ENCODE assay signal across 9 cellular contexts in genomic region chr9:128362774-128363173, GRCh38. TPM values are rescaled to one million over a fixed set of nuclear protein-coding genes. Genes with fewer than 3 reads are reported as not detected.
DNase-seq lines count a peak whose midpoint lies in the region; ATAC-seq and TF ChIP-seq lines count a peak whose summit lies in the region.
"Had no signal": no experiment of that assay in that cellular context is flagged by ENCODE, and none has a peak within 500 bp of the region (broad histone marks: within the 10 kb centered on the region; RNA-seq: fewer than 3 reads in every experiment).

No MANE protein-coding gene starts in this region.

- 85% methylated on average over 3 of the region's 3 CpGs for WGBS in esophagus muscularis mucosa
- WGBS in psoas muscle, 3 donors = 48 to 58% (median 58%) methylated on average over 3 of the region's 3 CpGs

- TF ChIP-seq POLR2A in esophagus muscularis mucosa (IDR thresholded peaks at IDR 0.05; ENCODE audit: low read depth) = no peak

- no peak overlapping the region for H3K27ac ChIP-seq in BLaER1
- H3K27ac ChIP-seq in SJCRH30 = peak overlapping the region; percentile 58
- peak overlapping the region; percentile 64 to 72 (median 66) for H3K27ac ChIP-seq in esophagus muscularis mucosa (replicated peaks in 1 of 4)
- H3K27ac ChIP-seq in psoas muscle = peak overlapping the region; percentile 24
- H3K27ac ChIP-seq: colonic mucosa had no signal

- H3K36me3 ChIP-seq in BLaER1 = peaks cover 7% of the 10 kb centered on the region; the same call in 1 of the 2 replicates
- no peaks in the 10 kb centered on the region for H3K36me3 ChIP-seq in SJCRH30
- peaks cover 0 to 26% (median 7%) of the 10 kb centered on the region in 4 donors for H3K36me3 ChIP-seq in esophagus muscularis mucosa
- H3K36me3 ChIP-seq in psoas muscle (ENCODE audit: insufficient read depth in 1 of 2, low read depth in 1 of 2) = peaks cover 0 to 22% of the 10 kb centered on the region in 2 donors
- H3K36me3 ChIP-seq: colonic mucosa had no signal

- TF ChIP-seq EP300 in esophagus muscularis mucosa (IDR thresholded peaks at IDR 0.05) = no peak

- intact Hi-C loops in esophagus muscularis mucosa (cut with DNase I) (loop anchor here (5.0 kb wide), 1 partner anchor 50 kb away; no protein-coding TSS in a partner anchor), psoas muscle (cut with DNase I) (loop anchor here (1.0 to 5.0 kb wide), 2 partner anchors 50 kb away; no protein-coding TSS in a partner anchor)

- TF ChIP-seq CTCF in esophagus muscularis mucosa (IDR thresholded peaks at IDR 0.05) (no peak), psoas muscle (IDR thresholded peaks at IDR 0.05) (no peak)

- no peaks in the 10 kb centered on the region for H3K27me3 ChIP-seq in BLaER1
- H3K27me3 ChIP-seq in SJCRH30 = no peaks in the 10 kb centered on the region
- no peaks in the 10 kb centered on the region for H3K27me3 ChIP-seq in esophagus muscularis mucosa
- H3K27me3 ChIP-seq in psoas muscle (ENCODE audit: insufficient read depth in 3 of 3, low read length in 2 of 3) = peaks cover 0 to 8% (median 3%) of the 10 kb centered on the region in 3 donors
- H3K27me3 ChIP-seq: colonic mucosa had no signal

- H3K4me2 ChIP-seq in BLaER1 = 0 out of 2 replicates have a peak overlapping the region, but pooled peaks have one; percentile 88

- DNase-seq in SJCRH30 (peak; percentile 68 to 70), esophagus muscularis mucosa (ENCODE audit: extremely low spot score) (no peak), psoas muscle (no peak), RKO (ENCODE audit: low spot score) (no peak), SHP77 treated with DMSO at 0.1 percent for 48 hours (lab: John Stamatoyannopoulos, UW) (no peak)

- H3K9ac ChIP-seq in BLaER1 = no peak overlapping the region

- H3K4me3 ChIP-seq in BLaER1 (no peak overlapping the region), SJCRH30 (no peak overlapping the region), esophagus muscularis mucosa (no peak overlapping the region), psoas muscle (no peak overlapping the region)

- no peaks in the 10 kb centered on the region for H3K9me3 ChIP-seq in BLaER1
- H3K9me3 ChIP-seq in SJCRH30 (replicated peaks) = no peaks in the 10 kb centered on the region
- no peaks in the 10 kb centered on the region for H3K9me3 ChIP-seq in esophagus muscularis mucosa
- H3K9me3 ChIP-seq in psoas muscle = no peaks in the 10 kb centered on the region
- H3K9me3 ChIP-seq: colonic mucosa had no signal

- no peaks in the 10 kb centered on the region for H4K20me1 ChIP-seq in BLaER1

- H3K4me1 ChIP-seq in BLaER1 (peaks cover 46% of the 10 kb centered on the region), SJCRH30 (peaks cover 25% of the 10 kb centered on the region; the same call in 1 of the 2 replicates), esophagus muscularis mucosa (peaks cover 24 to 37% (median 30%) of the 10 kb centered on the region in 4 donors), psoas muscle (peaks cover 22% of the 10 kb centered on the region)

- no peak for ATAC-seq in psoas muscle
- no peak for ATAC-seq in HG03469 (IDR thresholded peaks at IDR 0.05; ENCODE audit: unreplicated experiment)
- ATAC-seq in GM18868 (IDR thresholded peaks at IDR 0.05; ENCODE audit: unreplicated experiment) = no peak

RNA-seq across cellular contexts. Expression of gene URM1, which starts 8.4 kb away (rescaled TPM):
- total RNA-seq in SJCRH30 (2014; rRNA removed; shearing (Covaris generic)) = 74.2 and 77.5 TPM in 2 replicates
- 10 to 100 TPM; 25.3 to 36.8 (median 28.3) TPM for total RNA-seq in esophagus muscularis mucosa
- 10 to 100 TPM; 34.5 to 58.7 (median 52.3) TPM for total RNA-seq in psoas muscle
- 100 to 1,000 TPM in 1 of 3 donors, 10 to 100 TPM in 2; 57.9 to 111 (median 88.1) TPM for polyA plus RNA-seq in psoas muscle

RNA-seq across cellular contexts. Expression of gene SLC27A4, which starts 22.4 kb away (rescaled TPM):
- 27.7 and 28.0 TPM in 2 replicates for total RNA-seq in SJCRH30 (2014; rRNA removed; shearing (Covaris generic))
- 10 to 100 TPM; 15.8 to 35.6 (median 25.5) TPM for total RNA-seq in esophagus muscularis mucosa
- 10 to 100 TPM; 10.4 to 26.2 (median 17.9) TPM for total RNA-seq in psoas muscle
- polyA plus RNA-seq in psoas muscle = 10 to 100 TPM; 24.7 to 61.5 (median 40.1) TPM

RNA-seq across cellular contexts. Expression of gene COQ4, which starts 40.1 kb away (rescaled TPM):
- 38.7 and 40.3 TPM in 2 replicates for total RNA-seq in SJCRH30 (2014; rRNA removed; shearing (Covaris generic))
- total RNA-seq in esophagus muscularis mucosa (10 to 100 TPM; 23.3 to 37.6 (median 30.1) TPM), psoas muscle (10 to 100 TPM; 20.0 to 26.8 (median 23.1) TPM)
- polyA plus RNA-seq in psoas muscle = 10 to 100 TPM; 32.3 to 60.9 (median 45.9) TPM

RNA-seq across cellular contexts. Expression of gene TRUB2, which starts 40.5 kb away (rescaled TPM):
- total RNA-seq in SJCRH30 (2014; rRNA removed; shearing (Covaris generic)) = 30.2 and 36.9 TPM in 2 replicates
- total RNA-seq in esophagus muscularis mucosa = 10 to 100 TPM in 1 of 4 donors, 1 to 10 TPM in 3; 5.4 to 13.2 (median 9.5) TPM
- total RNA-seq in psoas muscle = 10 to 100 TPM; 22.2 to 38.4 (median 32.9) TPM
- 10 to 100 TPM; 20.6 to 31.8 (median 21.0) TPM for polyA plus RNA-seq in psoas muscle

RNA-seq across cellular contexts. Expression of gene CERCAM, which starts 57.9 kb away (rescaled TPM):
- 27.7 and 28.0 TPM in 2 replicates for total RNA-seq in SJCRH30 (2014; rRNA removed; shearing (Covaris generic))
- total RNA-seq in esophagus muscularis mucosa = 10 to 100 TPM; 21.7 to 31.0 (median 27.5) TPM
- 1 to 10 TPM; 2.2 to 6.5 (median 4.0) TPM for total RNA-seq in psoas muscle
- polyA plus RNA-seq in psoas muscle = 1 to 10 TPM; 1.7 to 2.5 (median 2.3) TPM

Comparison
In these comparisons a context has a peak if more than half of its experiments do, and no peak if none do; other contexts are left out.
1. DNase-seq: peak in SJCRH30 (2 of 2); none in esophagus muscularis mucosa (single experiment), psoas muscle (0 of 2), RKO (single experiment) and SHP77 treated with DMSO at 0.1 percent for 48 hours (single experiment).